Comparison of ENCODE assay signal across 1 cellular context in genomic region chr3:11507719-11508118, GRCh38.
TF ChIP-seq lines count a peak whose summit lies in the region.

No MANE protein-coding gene starts in this region.

TF ChIP-seq in K562, 482 proteins besides CTCF, POLR2A, EP300 and RAD21 (continued from another document and continues in another):
- TF ChIP-seq CTBP1 (IDR thresholded peaks at IDR 0.05; ENCODE audit: borderline replicate concordance) (no peak), TEAD1 (CRISPR knock-in tag; IDR thresholded peaks at IDR 0.05) (no peak), ZNF224 (CRISPR knock-in tag; IDR thresholded peaks at IDR 0.05) (no peak), FOXM1 (IDR thresholded peaks at IDR 0.05; ENCODE audit: low read depth) (peak; percentile 44; the same call in 1 of the 2 replicates), FOXM1 (CRISPR knock-in tag; IDR thresholded peaks at IDR 0.05; ENCODE audit: low read depth) (no peak), SMARCA5 (IDR thresholded peaks at IDR 0.05) (no peak), RFX5 (IDR thresholded peaks at IDR 0.05; ENCODE audit: low read depth, low read length) (no peak), NFYB (IDR thresholded peaks at IDR 0.05; ENCODE audit: extremely low read depth, insufficient read length) (peak; percentile 29), MAX (CRISPR knock-in tag; IDR thresholded peaks at IDR 0.05) (no peak), CBFA2T3 (IDR thresholded peaks at IDR 0.05) (no peak), MNT (conservative IDR thresholded peaks at IDR 0.05) (0 out of 4 replicates have a peak, but pooled peaks of 1 of the 2 experiments have one; percentile 30), FOXJ2 (tag; IDR thresholded peaks at IDR 0.05) (no peak), SREBF1 (IDR thresholded peaks at IDR 0.05; ENCODE audit: borderline replicate concordance, low read depth, low read length) (no peak), ZBTB34 (CRISPR knock-in tag; IDR thresholded peaks at IDR 0.05) (no peak), ZNF408 (CRISPR knock-in tag; IDR thresholded peaks at IDR 0.05; ENCODE audit: low read depth) (no peak), CBX3 (IDR thresholded peaks at IDR 0.05; ENCODE audit: borderline replicate concordance in 1 of 2, low read length in 2 of 2) (peak in 1 of 2 experiments; percentile 32; a peak in 1 of 3 replicates), CEBPG (CRISPR knock-in tag; IDR thresholded peaks at IDR 0.05) (no peak), CEBPG (tag; conservative IDR thresholded peaks at IDR 0.05 in 1 of 2, IDR thresholded peaks at IDR 0.05 in 1 of 2) (peak in 1 of 2 experiments; percentile 52; a peak in 2 of 4 replicates), MAFF (IDR thresholded peaks at IDR 0.05; ENCODE audit: low read length) (no peak), GABPA (tag; conservative IDR thresholded peaks at IDR 0.05; ENCODE audit: low read depth) (peak; percentile 55; the same call in 1 of the 2 replicates), E2F5 (CRISPR knock-in tag; IDR thresholded peaks at IDR 0.05) (no peak), RERE (CRISPR knock-in tag; IDR thresholded peaks at IDR 0.05; ENCODE audit: borderline replicate concordance) (no peak), PHTF2 (CRISPR knock-in tag; IDR thresholded peaks at IDR 0.05) (no peak), DIDO1 (tag; IDR thresholded peaks at IDR 0.05; ENCODE audit: low read depth) (peak; percentile 16; the same call in 1 of the 2 replicates), ATF4 (CRISPR knock-in tag; IDR thresholded peaks at IDR 0.05) (no peak), ASH1L (IDR thresholded peaks at IDR 0.05; ENCODE audit: borderline replicate concordance, low read depth, partially characterized antibody) (no peak), PATZ1 (CRISPR knock-in tag; IDR thresholded peaks at IDR 0.05; ENCODE audit: borderline replicate concordance) (no peak), NUFIP1 (IDR thresholded peaks at IDR 0.05; ENCODE audit: partially characterized antibody) (no peak), ZNF146 (CRISPR knock-in tag; IDR thresholded peaks at IDR 0.05; ENCODE audit: unreplicated experiment) (no peak), ZBTB5 (IDR thresholded peaks at IDR 0.05) (no peak), ZNF778 (CRISPR knock-in tag; IDR thresholded peaks at IDR 0.05) (no peak), PTBP1 (IDR thresholded peaks at IDR 0.05; ENCODE audit: low read depth, low read length) (no peak), ZNF668 (CRISPR knock-in tag; IDR thresholded peaks at IDR 0.05) (no peak), ZNF395 (CRISPR knock-in tag; IDR thresholded peaks at IDR 0.05) (no peak), CBFB (CRISPR knock-in tag; IDR thresholded peaks at IDR 0.05) (no peak), POLR2G (IDR thresholded peaks at IDR 0.05; ENCODE audit: low read depth, low read length) (no peak), OTX1 (CRISPR knock-in tag; IDR thresholded peaks at IDR 0.05) (no peak), MAFG (tag; conservative IDR thresholded peaks at IDR 0.05) (no peak), GTF2F1 (IDR thresholded peaks at IDR 0.05; ENCODE audit: low read depth, low read length) (no peak), GTF3C2 (IDR thresholded peaks at IDR 0.05; ENCODE audit: borderline replicate concordance, extremely low read depth, insufficient read length) (no peak), KDM1A (IDR thresholded peaks at IDR 0.05) (no peak), EP400 (IDR thresholded peaks at IDR 0.05) (no peak), RBM39 (optimal IDR thresholded peaks at IDR 0.05; ENCODE audit: low read depth, low read length) (no peak)
